ENCODE assay signal across 14 cellular contexts in genomic region chr17:561118-561517, GRCh38.
DNase-seq lines count a peak whose midpoint lies in the region; ATAC-seq and TF ChIP-seq lines count a peak whose summit lies in the region.
"Had no signal": no experiment of that assay in that cellular context is flagged by ENCODE, and none has a peak within 500 bp of the region (broad histone marks: within the 10 kb centered on the region; RNA-seq: fewer than 3 reads in every experiment).

No MANE protein-coding gene starts in this region.

- H3K9ac ChIP-seq in subcutaneous abdominal adipose tissue (ENCODE audit: low read length in 5 of 5): no peak overlapping the region

- DNase-seq in Right ventricle myocardium superior: no peak
- DNase-seq in Right ventricle myocardium inferior (ENCODE audit: missing footprints): no peak
- peak; percentile 35 for DNase-seq in activated T-helper 1 cell treated with anti-CD3 and anti-CD28 coated beads, Interleukin-12 subunit alpha, Interleukin-12 subunit beta, Interleukin-2, Interleukin-4 antibody, amounts not matched to agents 30 ng/mL and 10 ng/mL and 1 ng/mL, durations not matched to agents 14 hours and 24 hours and 36 hours (ENCODE audit: low spot score)
- peak; percentile 87 for DNase-seq in iris pigment epithelial cell (ENCODE audit: low read depth)
- DNase-seq in G401 (ENCODE audit: low spot score): no peak
- no peak for DNase-seq in DMS 273 treated with DMSO at 0.1 percent for 48 hours (lab: John Stamatoyannopoulos, UW)
- no peak for DNase-seq in WERI-Rb-1
- DNase-seq: effector memory CD8-positive, alpha-beta T cell; NCI-H2029; SIG-M5; substantia nigra had no signal

- H3K9me3 ChIP-seq in subcutaneous abdominal adipose tissue (ENCODE audit: control insufficient read depth in 5 of 5, low read length in 5 of 5) (no peaks in the 10 kb centered on the region), WERI-Rb-1 (ENCODE audit: severe bottlenecking) (no peaks in the 10 kb centered on the region)

- H3K27ac ChIP-seq in subcutaneous abdominal adipose tissue (ENCODE audit: low read depth, low read length) (peak overlapping the region; percentile 88), WERI-Rb-1 (no peak overlapping the region)
- H3K27ac ChIP-seq: HL-60 had no signal

- no peaks in the 10 kb centered on the region for H3K27me3 Mint-ChIP-seq in activated T-helper 1 cell treated with anti-CD3 and anti-CD28 coated beads, Interleukin-12 subunit alpha, Interleukin-12 subunit beta, Interleukin-2, Interleukin-4 antibody, amounts not matched to agents 30 ng/mL and 10 ng/mL and 1 ng/mL, durations not matched to agents 14 hours and 24 hours and 36 hours (ENCODE audit: insufficient read depth)
- H3K27me3 Mint-ChIP-seq: CD4-positive, CD25-positive, alpha-beta regulatory T cell; effector memory CD8-positive, alpha-beta T cell had no signal

- peak overlapping the region; percentile 70 for H3K27ac Mint-ChIP-seq in activated T-helper 1 cell treated with anti-CD3 and anti-CD28 coated beads, Interleukin-12 subunit alpha, Interleukin-12 subunit beta, Interleukin-2, Interleukin-4 antibody, amounts not matched to agents 30 ng/mL and 10 ng/mL and 1 ng/mL, durations not matched to agents 14 hours and 24 hours and 36 hours

- intact Hi-C loops in Right ventricle myocardium superior (cut with DNase I) (no loop called here), Right ventricle myocardium inferior (cut with DNase I) (no loop called here)
- intact Hi-C loops in activated T-helper 1 cell treated with anti-CD3 and anti-CD28 coated beads, Interleukin-12 subunit alpha, Interleukin-12 subunit beta, Interleukin-2, Interleukin-4 antibody, amounts not matched to agents 30 ng/mL and 10 ng/mL and 1 ng/mL, durations not matched to agents 14 hours and 24 hours and 36 hours (cut with micrococcal nuclease): loop anchor here (1.0 to 2.0 kb wide), 2 partner anchors 9 to 148 kb away; no protein-coding TSS in a partner anchor

- H3K4me3 ChIP-seq in subcutaneous abdominal adipose tissue (ENCODE audit: low read depth in 1 of 5, low read length in 5 of 5) (no peak overlapping the region), WERI-Rb-1 (ENCODE audit: low read depth, low read length) (no peak overlapping the region)

- ATAC-seq in Right ventricle myocardium superior (ENCODE audit: poor library complexity): peak; percentile 18
- ATAC-seq in Right ventricle myocardium inferior: no peak
- ATAC-seq: effector memory CD8-positive, alpha-beta T cell had no signal

- H3K4me1 ChIP-seq in subcutaneous abdominal adipose tissue (ENCODE audit: control insufficient read depth in 5 of 5, insufficient read depth in 5 of 5, low read length in 5 of 5): peaks cover 17 to 54% (median 27%) of the 10 kb centered on the region in 5 donors

- no peaks in the 10 kb centered on the region for H3K9me3 Mint-ChIP-seq in activated T-helper 1 cell treated with anti-CD3 and anti-CD28 coated beads, Interleukin-12 subunit alpha, Interleukin-12 subunit beta, Interleukin-2, Interleukin-4 antibody, amounts not matched to agents 30 ng/mL and 10 ng/mL and 1 ng/mL, durations not matched to agents 14 hours and 24 hours and 36 hours
- H3K9me3 Mint-ChIP-seq: CD4-positive, CD25-positive, alpha-beta regulatory T cell; effector memory CD8-positive, alpha-beta T cell had no signal

- H3K36me3 Mint-ChIP-seq in activated T-helper 1 cell treated with anti-CD3 and anti-CD28 coated beads, Interleukin-12 subunit alpha, Interleukin-12 subunit beta, Interleukin-2, Interleukin-4 antibody, amounts not matched to agents 30 ng/mL and 10 ng/mL and 1 ng/mL, durations not matched to agents 14 hours and 24 hours and 36 hours (ENCODE audit: low read depth): peaks cover 30% of the 10 kb centered on the region

- peaks cover 28% of the 10 kb centered on the region for H3K4me1 Mint-ChIP-seq in activated T-helper 1 cell treated with anti-CD3 and anti-CD28 coated beads, Interleukin-12 subunit alpha, Interleukin-12 subunit beta, Interleukin-2, Interleukin-4 antibody, amounts not matched to agents 30 ng/mL and 10 ng/mL and 1 ng/mL, durations not matched to agents 14 hours and 24 hours and 36 hours (ENCODE audit: low read depth)
- H3K4me1 Mint-ChIP-seq: CD4-positive, CD25-positive, alpha-beta regulatory T cell had no signal

- no peak for TF ChIP-seq CTCF in WERI-Rb-1 (IDR thresholded peaks at IDR 0.05; ENCODE audit: low read depth, low read length)

- in situ Hi-C loops in G401 (cut with HindIII; ENCODE audit: low sequenced_read_pairs): no loop called here

- H3K4me3 Mint-ChIP-seq in activated T-helper 1 cell treated with anti-CD3 and anti-CD28 coated beads, Interleukin-12 subunit alpha, Interleukin-12 subunit beta, Interleukin-2, Interleukin-4 antibody, amounts not matched to agents 30 ng/mL and 10 ng/mL and 1 ng/mL, durations not matched to agents 14 hours and 24 hours and 36 hours: no peak overlapping the region
- H3K4me3 Mint-ChIP-seq: CD4-positive, CD25-positive, alpha-beta regulatory T cell; effector memory CD8-positive, alpha-beta T cell had no signal

- H3K27me3 ChIP-seq in subcutaneous abdominal adipose tissue (ENCODE audit: control insufficient read depth in 5 of 5, insufficient read depth in 4 of 5, low read length in 5 of 5): no peaks in the 10 kb centered on the region
- no peaks in the 10 kb centered on the region for H3K27me3 ChIP-seq in WERI-Rb-1 (ENCODE audit: insufficient read depth, low read depth, severe bottlenecking)

- peaks cover 5 to 32% (median 27%) of the 10 kb centered on the region in 5 donors for H3K36me3 ChIP-seq in subcutaneous abdominal adipose tissue (ENCODE audit: control insufficient read depth in 5 of 5, insufficient read depth in 5 of 5, low read length in 5 of 5)
- peaks cover 31% of the 10 kb centered on the region for H3K36me3 ChIP-seq in WERI-Rb-1

Comparison
In these comparisons a context has a peak if more than half of its experiments do, and no peak if none do; other contexts are left out.
1. DNase-seq: peak in activated T-helper 1 cell treated with anti-CD3 and anti-CD28 coated beads, Interleukin-12 subunit alpha, Interleukin-12 subunit beta, Interleukin-2, Interleukin-4 antibody, amounts not matched to agents 30 ng/mL and 10 ng/mL and 1 ng/mL, durations not matched to agents 14 hours and 24 hours and 36 hours (single experiment) and iris pigment epithelial cell (single experiment); none in Right ventricle myocardium superior (single experiment), Right ventricle myocardium inferior (single experiment), G401 (single experiment), DMS 273 treated with DMSO at 0.1 percent for 48 hours (single experiment) and WERI-Rb-1 (single experiment).